In genomic region chr1:151790071-151790939, GRCh38 we compare ENCODE assay signal across 8 cellular contexts. TPM values are rescaled to one million over a fixed set of nuclear protein-coding genes. Genes with fewer than 3 reads are reported as not detected.
DNase-seq lines count a peak whose midpoint lies in the region; ATAC-seq and TF ChIP-seq lines count a peak whose summit lies in the region.

A gene with protein sequence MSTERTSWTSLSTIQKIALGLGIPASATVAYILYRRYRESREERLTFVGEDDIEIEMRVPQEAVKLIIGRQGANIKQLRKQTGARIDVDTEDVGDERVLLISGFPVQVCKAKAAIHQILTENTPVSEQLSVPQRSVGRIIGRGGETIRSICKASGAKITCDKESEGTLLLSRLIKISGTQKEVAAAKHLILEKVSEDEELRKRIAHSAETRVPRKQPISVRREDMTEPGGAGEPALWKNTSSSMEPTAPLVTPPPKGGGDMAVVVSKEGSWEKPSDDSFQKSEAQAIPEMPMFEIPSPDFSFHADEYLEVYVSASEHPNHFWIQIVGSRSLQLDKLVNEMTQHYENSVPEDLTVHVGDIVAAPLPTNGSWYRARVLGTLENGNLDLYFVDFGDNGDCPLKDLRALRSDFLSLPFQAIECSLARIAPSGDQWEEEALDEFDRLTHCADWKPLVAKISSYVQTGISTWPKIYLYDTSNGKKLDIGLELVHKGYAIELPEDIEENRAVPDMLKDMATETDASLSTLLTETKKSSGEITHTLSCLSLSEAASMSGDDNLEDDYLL (minus strand): TSS chr1:151790500. CDS start chr1:151783022, 7,478 bp downstream.

- whole genome bisulfite sequencing in transverse colon (ENCODE audit: low coverage in 1 of 2), 2 donors: 0 to 1% methylated on average over 14 to 55 of the region's 58 CpGs

- peak within 1 kb of the TSS; percentile 59 for H2AFZ ChIP-seq in parathyroid adenoma

- H3K79me2 ChIP-seq in parathyroid adenoma: no peaks in the 10 kb centered on the region

- H3K9ac ChIP-seq in parathyroid adenoma: no peak within 1 kb of the TSS

- DNase-seq in GM12865 (ENCODE audit: low read depth) (peak; percentile 100), NCI-H1105 treated with DMSO at 0.1 percent for 48 hours (lab: John Stamatoyannopoulos, UW) (peak; percentile 100), SW 1271 (lab: John Stamatoyannopoulos, UW) (peak; percentile 91 to 98), cardiac muscle cell (ENCODE audit: low read depth in 1 of 2, low spot score in 1 of 2) (peak; percentile 98 to 100), transverse colon (peak; percentile 98)
- peak; percentile 97 for DNase-seq in activated naive CD8-positive, alpha-beta T cell treated with anti-CD3 and anti-CD28 coated beads, Interleukin-2, amount 50 U/mL, for 16 hours (ENCODE audit: low read depth, low spot score)

- H3K27ac ChIP-seq in cardiac muscle cell: no peak within 1 kb of the TSS
- H3K27ac ChIP-seq in parathyroid adenoma: peak within 1 kb of the TSS; percentile 82
- H3K27ac ChIP-seq in transverse colon: peak within 1 kb of the TSS; percentile 82 to 87 (median 84)

- intact Hi-C loops in transverse colon (cut with DNase I; ENCODE audit: low total_unique reads): no loop called here

- H3K4me3 ChIP-seq in GM12865 (ENCODE audit: low read depth, low read length): peak within 1 kb of the TSS; percentile 82
- peak within 1 kb of the TSS; percentile 48 for H3K4me3 ChIP-seq in cardiac muscle cell
- peak within 1 kb of the TSS; percentile 85 for H3K4me3 ChIP-seq in parathyroid adenoma (ENCODE audit: low read depth, low read length)
- peak within 1 kb of the TSS; percentile 59 to 93 (median 72) for H3K4me3 ChIP-seq in transverse colon

- H3K27me3 ChIP-seq in cardiac muscle cell (peaks cover 10% of the 10 kb centered on the region), parathyroid adenoma (ENCODE audit: control insufficient read depth, insufficient read depth, low read length) (no peaks in the 10 kb centered on the region), transverse colon (no peaks in the 10 kb centered on the region)

- TF ChIP-seq POLR2A in transverse colon (IDR thresholded peaks at IDR 0.05): peak; percentile 69

- no peaks in the 10 kb centered on the region for H3K4me1 ChIP-seq in cardiac muscle cell (ENCODE audit: low read depth)
- H3K4me1 ChIP-seq in parathyroid adenoma: peaks cover 2% of the 10 kb centered on the region
- peaks cover 0 to 19% (median 7%) of the 10 kb centered on the region in 4 donors for H3K4me1 ChIP-seq in transverse colon

- H3K36me3 ChIP-seq in cardiac muscle cell (no peaks in the 10 kb centered on the region), parathyroid adenoma (ENCODE audit: control insufficient read depth, insufficient read depth, low read length) (no peaks in the 10 kb centered on the region), transverse colon (no peaks in the 10 kb centered on the region)

- H3K4me2 ChIP-seq in parathyroid adenoma (ENCODE audit: low read length): peak within 1 kb of the TSS; percentile 78

- ATAC-seq in HG02678 (IDR thresholded peaks at IDR 0.05; ENCODE audit: unreplicated experiment): peak; percentile 94

- no peaks in the 10 kb centered on the region for H3K9me3 ChIP-seq in cardiac muscle cell (ENCODE audit: low read depth)
- no peaks in the 10 kb centered on the region for H3K9me3 ChIP-seq in parathyroid adenoma (ENCODE audit: control insufficient read depth, low read length)
- no peaks in the 10 kb centered on the region for H3K9me3 ChIP-seq in transverse colon

- in situ Hi-C loops in transverse colon (cut with MboI; ENCODE audit: low pct_ligation_motif_present in 1 of 4, low pct_unique_long_range_greater_than_20kb in 1 of 4, low sequenced_read_pairs in 3 of 4): no loop called here

- peak; percentile 13 for TF ChIP-seq CTCF in GM12865 (IDR thresholded peaks at IDR 0.05; ENCODE audit: insufficient read depth, low read depth, low read length, missing control alignments)
- TF ChIP-seq CTCF in cardiac muscle cell (IDR thresholded peaks at IDR 0.05; ENCODE audit: low read depth, low read length): no peak
- TF ChIP-seq CTCF in parathyroid adenoma (IDR thresholded peaks at IDR 0.05): peak; percentile 27
- peak; percentile 10 to 59 (median 32) for TF ChIP-seq CTCF in transverse colon (IDR thresholded peaks at IDR 0.05)

- TF ChIP-seq EP300 in transverse colon (IDR thresholded peaks at IDR 0.05; ENCODE audit: low read depth): no peak

RNA-seq across cellular contexts. Expression of the gene that starts here (rescaled TPM):
- 7.8 and 13.5 TPM in 2 replicates for total RNA-seq in cardiac muscle cell
- 12.9 and 14.6 TPM in 2 replicates for polyA plus RNA-seq in cardiac muscle cell
- 1 to 10 TPM in 3 of 4 donors, under 1 TPM in 1; 0.80 to 5.4 (median 4.0) TPM for total RNA-seq in transverse colon
